Comparison of ENCODE assay signal across 14 cellular contexts in genomic region chr22:40560551-40560950, GRCh38.
DNase-seq lines count a peak whose midpoint lies in the region; ATAC-seq, FAIRE-seq and TF ChIP-seq lines count a peak whose summit lies in the region.
"Had no signal": no experiment of that assay in that cellular context is flagged by ENCODE, and none has a peak within 500 bp of the region (broad histone marks: within the 10 kb centered on the region; RNA-seq: fewer than 3 reads in every experiment).

No MANE protein-coding gene starts in this region.

- FAIRE-seq in endothelial cell of umbilical vein (lab: Jason Lieb, UNC): no peak
- FAIRE-seq: kidney had no signal

- H3F3A ChIP-seq in smooth muscle cell (ENCODE audit: low read depth): peaks cover 2% of the 10 kb centered on the region

- no peak overlapping the region for H2AFZ ChIP-seq in endothelial cell of umbilical vein (ENCODE audit: low read depth, low read length)
- no peak overlapping the region for H2AFZ ChIP-seq in smooth muscle cell (ENCODE audit: low read depth)

- H3K9me3 ChIP-seq in endothelial cell of umbilical vein (replicated peaks; ENCODE audit: control insufficient read depth, insufficient read depth, low read length): no peaks in the 10 kb centered on the region
- no peaks in the 10 kb centered on the region for H3K9me3 ChIP-seq in smooth muscle cell (replicated peaks; ENCODE audit: low read depth)

- 85% methylated on average over 3 of the region's 3 CpGs for WGBS in smooth muscle cell (ENCODE audit: low lambda C conversion rate)

- CTCF ChIA-PET in activated CD4-positive, alpha-beta memory T cell treated with anti-CD3 and anti-CD28 coated beads for 36 hours (lab: Charles Lee): interaction anchor here (1.0 kb wide), 1 partner anchor 27 kb away, joined by 3 read pairs; no protein-coding TSS in a partner anchor
- CTCF ChIA-PET in activated CD4-positive, alpha-beta memory T cell treated with anti-CD3 and anti-CD28 coated beads, Interleukin-2, amount 10 ng/mL, durations not matched to agents 7 days and 5 days (lab: Charles Lee): no interaction called here
- CTCF ChIA-PET in endothelial cell of umbilical vein (lab: Charles Lee): interaction anchor here (0.6 to 1.2 kb wide), 2 partner anchors 15 to 296 kb away, joined by 3 to 4 read pairs; partner anchors contain the start of gene ST13
- CTCF ChIA-PET in Calu3 (lab: Charles Lee): no interaction called here

- TF ChIP-seq CTCF in endothelial cell of umbilical vein (IDR thresholded peaks at IDR 0.05; ENCODE audit: extremely low read depth in 1 of 2, insufficient read depth in 1 of 2, low read depth in 1 of 2, low read length in 2 of 2): no peak
- no peak for TF ChIP-seq CTCF in smooth muscle cell (IDR thresholded peaks at IDR 0.05; ENCODE audit: borderline replicate concordance, insufficient read depth, poor library complexity, severe bottlenecking)
- no peak for TF ChIP-seq CTCF in Calu3 (IDR thresholded peaks at IDR 0.05; ENCODE audit: unreplicated experiment)

- H3K36me3 Mint-ChIP-seq in activated CD4-positive, alpha-beta memory T cell treated with anti-CD3 and anti-CD28 coated beads for 36 hours: peaks cover 2% of the 10 kb centered on the region
- peaks cover 6% of the 10 kb centered on the region for H3K36me3 Mint-ChIP-seq in activated CD4-positive, alpha-beta memory T cell treated with anti-CD3 and anti-CD28 coated beads, Interleukin-2, amount 10 ng/mL, durations not matched to agents 7 days and 5 days (ENCODE audit: low read depth)
- no peaks in the 10 kb centered on the region for H3K36me3 Mint-ChIP-seq in Calu3 (ENCODE audit: insufficient read depth, unreplicated experiment)

- peaks cover 20% of the 10 kb centered on the region for H3K4me1 Mint-ChIP-seq in activated CD4-positive, alpha-beta memory T cell treated with anti-CD3 and anti-CD28 coated beads for 36 hours (ENCODE audit: low read depth)
- peaks cover 9% of the 10 kb centered on the region for H3K4me1 Mint-ChIP-seq in activated CD4-positive, alpha-beta memory T cell treated with anti-CD3 and anti-CD28 coated beads, Interleukin-2, amount 10 ng/mL, durations not matched to agents 7 days and 5 days
- no peaks in the 10 kb centered on the region for H3K4me1 Mint-ChIP-seq in Calu3 (ENCODE audit: low read depth, unreplicated experiment)

- peaks cover 6% of the 10 kb centered on the region for H3K4me1 ChIP-seq in endothelial cell of umbilical vein (ENCODE audit: control insufficient read depth, extremely low read depth, insufficient read depth, low read length)
- peaks cover 6% of the 10 kb centered on the region for H3K4me1 ChIP-seq in smooth muscle cell (ENCODE audit: low read depth)

- no peak for ATAC-seq in HG03139 (IDR thresholded peaks at IDR 0.05; ENCODE audit: unreplicated experiment)
- ATAC-seq: stimulated activated memory B cell treated with anti-CD40 and anti-IgM and Interleukin-4, amounts not matched to agents 10 μg/mL and 1 μg/mL and 100 μg/mL, for 72 hours had no signal

- no peaks in the 10 kb centered on the region for H3K27me3 ChIP-seq in endothelial cell of umbilical vein (ENCODE audit: control insufficient read depth in 2 of 2, insufficient read depth in 2 of 2, low read length in 2 of 2)
- H3K27me3 ChIP-seq in smooth muscle cell (ENCODE audit: low read depth): no peaks in the 10 kb centered on the region

- intact Hi-C loops in activated CD4-positive, alpha-beta memory T cell treated with anti-CD3 and anti-CD28 coated beads for 36 hours (cut with micrococcal nuclease): no loop called here
- intact Hi-C loops in endothelial cell of umbilical vein (cut with micrococcal nuclease): no loop called here
- intact Hi-C loops in Calu3 (cut with micrococcal nuclease; ENCODE audit: unreplicated experiment): no loop called here

- peak overlapping the region; percentile 30 for H3K27ac Mint-ChIP-seq in activated CD4-positive, alpha-beta memory T cell treated with anti-CD3 and anti-CD28 coated beads for 36 hours
- no peak overlapping the region for H3K27ac Mint-ChIP-seq in activated CD4-positive, alpha-beta memory T cell treated with anti-CD3 and anti-CD28 coated beads, Interleukin-2, amount 10 ng/mL, durations not matched to agents 7 days and 5 days
- H3K27ac Mint-ChIP-seq in Calu3 (ENCODE audit: unreplicated experiment): no peak overlapping the region
- H3K27ac Mint-ChIP-seq: activated naive CD8-positive, alpha-beta T cell; stimulated activated memory B cell treated with anti-CD40 and anti-IgM and Interleukin-4, amounts not matched to agents 10 μg/mL and 1 μg/mL and 100 μg/mL, for 72 hours had no signal

- no peaks in the 10 kb centered on the region for H3K27me3 Mint-ChIP-seq in activated CD4-positive, alpha-beta memory T cell treated with anti-CD3 and anti-CD28 coated beads for 36 hours
- no peaks in the 10 kb centered on the region for H3K27me3 Mint-ChIP-seq in activated CD4-positive, alpha-beta memory T cell treated with anti-CD3 and anti-CD28 coated beads, Interleukin-2, amount 10 ng/mL, durations not matched to agents 7 days and 5 days
- H3K27me3 Mint-ChIP-seq in Calu3 (ENCODE audit: unreplicated experiment): no peaks in the 10 kb centered on the region
- H3K27me3 Mint-ChIP-seq: activated naive CD8-positive, alpha-beta T cell; stimulated activated memory B cell treated with anti-CD40 and anti-IgM and Interleukin-4, amounts not matched to agents 10 μg/mL and 1 μg/mL and 100 μg/mL, for 72 hours had no signal

- POLR2A ChIA-PET in activated CD4-positive, alpha-beta memory T cell treated with anti-CD3 and anti-CD28 coated beads for 36 hours (lab: Charles Lee): no interaction called here
- POLR2A ChIA-PET in activated CD4-positive, alpha-beta memory T cell treated with anti-CD3 and anti-CD28 coated beads, Interleukin-2, amount 10 ng/mL, durations not matched to agents 7 days and 5 days (lab: Charles Lee): interaction anchor here (0.8 kb wide), 1 partner anchor 76 kb away, joined by 3 read pairs; the partner anchor contains the start of gene MRTFA
- POLR2A ChIA-PET in endothelial cell of umbilical vein (lab: Charles Lee): no interaction called here

- H4K20me1 ChIP-seq in endothelial cell of umbilical vein (replicated peaks; ENCODE audit: control insufficient read depth, extremely low read depth, insufficient read depth, low read length): peaks cover 6% of the 10 kb centered on the region
- H4K20me1 ChIP-seq in smooth muscle cell (ENCODE audit: low read depth): peaks cover 53% of the 10 kb centered on the region

- no peaks in the 10 kb centered on the region for H3K36me3 ChIP-seq in endothelial cell of umbilical vein (ENCODE audit: control insufficient read depth in 2 of 2, extremely low read depth in 1 of 2, insufficient read depth in 2 of 2, low read length in 2 of 2)
- no peaks in the 10 kb centered on the region for H3K36me3 ChIP-seq in smooth muscle cell (ENCODE audit: low read depth)

- in situ Hi-C loops in ACHN (cut with HindIII; ENCODE audit: low pct_ligation_motif_present, low pct_unique_long_range_greater_than_20kb, low sequenced_read_pairs): no loop called here

- no TSS peak for BruUV-seq in endothelial cell of umbilical vein (replicated peaks; lab: Mats Ljungman, UMichigan)
- BruUV-seq in Calu3 (replicated peaks; lab: Mats Ljungman, UMichigan): no TSS peak

- no peak overlapping the region for H3K27ac ChIP-seq in endothelial cell of umbilical vein (ENCODE audit: insufficient read depth, low read depth, low read length)
- peak overlapping the region; percentile 13 for H3K27ac ChIP-seq in smooth muscle cell (ENCODE audit: low read depth)

- H3K4me3 ChIP-seq in endothelial cell of umbilical vein (replicated peaks in 1 of 3; ENCODE audit: insufficient read depth in 1 of 3, low read depth in 1 of 3, low read length in 3 of 3) (no peak overlapping the region), smooth muscle cell (no peak overlapping the region)

- dilution Hi-C loops in endothelial cell of umbilical vein (cut with MboI; ENCODE audit: extremely low pct_ligation_motif_present, low sequenced_read_pairs): no loop called here

- no peak overlapping the region for H3K4me3 Mint-ChIP-seq in activated CD4-positive, alpha-beta memory T cell treated with anti-CD3 and anti-CD28 coated beads for 36 hours
- no peak overlapping the region for H3K4me3 Mint-ChIP-seq in activated CD4-positive, alpha-beta memory T cell treated with anti-CD3 and anti-CD28 coated beads, Interleukin-2, amount 10 ng/mL, durations not matched to agents 7 days and 5 days
- H3K4me3 Mint-ChIP-seq in Calu3 (ENCODE audit: low read depth, unreplicated experiment): no peak overlapping the region
- H3K4me3 Mint-ChIP-seq: activated naive CD8-positive, alpha-beta T cell; neural crest cell; stimulated activated memory B cell treated with anti-CD40 and anti-IgM and Interleukin-4, amounts not matched to agents 10 μg/mL and 1 μg/mL and 100 μg/mL, for 72 hours had no signal

- no peak for TF ChIP-seq POLR2A in endothelial cell of umbilical vein (IDR thresholded peaks at IDR 0.05; ENCODE audit: low read depth, low read length)

- H3K4me2 ChIP-seq in endothelial cell of umbilical vein (ENCODE audit: insufficient read depth, low read length) (peak overlapping the region; percentile 22), smooth muscle cell (peak overlapping the region; percentile 52)

- H3K9me1 ChIP-seq in endothelial cell of umbilical vein (replicated peaks; ENCODE audit: control insufficient read depth, extremely low read depth, insufficient read depth, low read length): no peaks in the 10 kb centered on the region

- DNase-seq in activated CD4-positive, alpha-beta memory T cell treated with anti-CD3 and anti-CD28 coated beads for 36 hours: peak; percentile 47
- no peak for DNase-seq in activated CD4-positive, alpha-beta memory T cell treated with anti-CD3 and anti-CD28 coated beads, Interleukin-2, amount 10 ng/mL, durations not matched to agents 7 days and 5 days
- DNase-seq in OCI-M1 (lab: John Stamatoyannopoulos, UW) (peak; percentile 84), endothelial cell of umbilical vein (ENCODE audit: low read depth, low spot score) (peak; percentile 95), smooth muscle cell (lab: John Stamatoyannopoulos, UW; ENCODE audit: unreplicated experiment) (no peak), ACHN (no peak), Calu3 (no peak)
- DNase-seq: kidney, NCI-H510A, SHP77 treated with DMSO at 0.1 percent for 48 hours had no signal

- H3K79me2 ChIP-seq in endothelial cell of umbilical vein (ENCODE audit: control insufficient read depth, insufficient read depth, low read length) (peaks cover 27% of the 10 kb centered on the region), smooth muscle cell (ENCODE audit: low read depth) (peaks cover 97% of the 10 kb centered on the region)

- no peaks in the 10 kb centered on the region for H3K9me3 Mint-ChIP-seq in activated CD4-positive, alpha-beta memory T cell treated with anti-CD3 and anti-CD28 coated beads for 36 hours
- H3K9me3 Mint-ChIP-seq in activated CD4-positive, alpha-beta memory T cell treated with anti-CD3 and anti-CD28 coated beads, Interleukin-2, amount 10 ng/mL, durations not matched to agents 7 days and 5 days: no peaks in the 10 kb centered on the region
- H3K9me3 Mint-ChIP-seq in Calu3 (ENCODE audit: low read depth, unreplicated experiment): no peaks in the 10 kb centered on the region
- H3K9me3 Mint-ChIP-seq: stimulated activated memory B cell treated with anti-CD40 and anti-IgM and Interleukin-4, amounts not matched to agents 10 μg/mL and 1 μg/mL and 100 μg/mL, for 72 hours had no signal

- H3K9ac ChIP-seq in endothelial cell of umbilical vein (replicated peaks; ENCODE audit: extremely low read depth, insufficient read depth, low read length): no peak overlapping the region
- H3K9ac ChIP-seq in smooth muscle cell (ENCODE audit: low read depth): no peak overlapping the region

Comparison
In these comparisons a context has a peak if more than half of its experiments do, and no peak if none do; other contexts are left out.
1. DNase-seq: peak in activated CD4-positive, alpha-beta memory T cell treated with anti-CD3 and anti-CD28 coated beads for 36 hours (single experiment), OCI-M1 (single experiment) and endothelial cell of umbilical vein (single experiment); none in activated CD4-positive, alpha-beta memory T cell treated with anti-CD3 and anti-CD28 coated beads, Interleukin-2, amount 10 ng/mL, durations not matched to agents 7 days and 5 days (single experiment), smooth muscle cell (single experiment), ACHN (single experiment) and Calu3 (single experiment).
2. CTCF ChIA-PET loops: an anchor here in activated CD4-positive, alpha-beta memory T cell treated with anti-CD3 and anti-CD28 coated beads for 36 hours (1.0 kb wide) and endothelial cell of umbilical vein (0.6 to 1.2 kb wide); none called in activated CD4-positive, alpha-beta memory T cell treated with anti-CD3 and anti-CD28 coated beads, Interleukin-2, amount 10 ng/mL, durations not matched to agents 7 days and 5 days and Calu3.